Comparison of ENCODE assay signal across 2 cellular contexts in the genomic region with DNA sequence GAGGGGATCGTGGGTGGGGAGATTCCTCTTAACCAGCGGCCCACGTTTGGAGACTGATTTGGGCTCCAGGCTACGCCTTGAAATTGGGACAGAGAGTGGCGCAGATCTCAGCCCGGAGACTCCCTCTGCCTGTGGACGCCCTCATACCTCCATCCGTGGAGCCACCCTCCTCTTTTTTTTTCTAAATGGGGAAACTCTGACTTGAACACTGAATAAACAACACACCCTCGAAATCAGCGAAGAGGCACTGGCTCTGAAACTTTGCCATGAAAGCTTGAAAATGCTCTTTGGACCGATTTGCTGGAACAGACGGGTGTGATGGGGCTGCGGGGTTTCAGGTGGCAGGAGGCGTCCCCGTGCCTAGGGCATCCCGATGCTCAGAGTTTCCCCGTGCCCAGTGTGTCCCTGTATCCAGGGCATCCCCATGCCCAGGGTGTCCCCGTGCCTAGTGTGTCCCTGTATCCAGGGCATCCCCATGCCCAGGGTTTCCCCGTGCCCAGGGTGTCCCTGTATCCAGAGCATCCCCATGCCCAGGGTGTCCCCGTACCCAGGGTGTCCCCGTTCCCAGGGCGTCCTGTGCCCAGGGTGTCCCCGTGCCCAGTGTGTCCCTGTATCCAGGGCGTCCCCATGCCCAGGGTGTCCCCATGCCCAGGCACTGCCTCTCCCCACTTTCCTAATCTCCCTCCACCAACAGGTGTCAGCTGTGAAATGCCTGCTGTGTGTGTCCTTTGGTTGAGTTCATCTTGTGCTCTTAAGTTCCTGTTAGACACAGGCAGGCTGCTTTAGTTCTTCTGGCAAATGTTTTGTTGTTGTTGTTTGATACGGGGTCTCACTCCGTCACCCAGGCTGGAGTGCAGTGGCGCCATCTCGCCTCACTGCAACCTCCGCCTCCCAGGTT.
TF ChIP-seq lines count a peak whose summit lies in the region.

No MANE protein-coding gene starts in this region.

TF ChIP-seq in SK-N-SH, 30 proteins besides CTCF, POLR2A, EP300 and RAD21 (continued from another document):
- TF ChIP-seq, protein P1, sequence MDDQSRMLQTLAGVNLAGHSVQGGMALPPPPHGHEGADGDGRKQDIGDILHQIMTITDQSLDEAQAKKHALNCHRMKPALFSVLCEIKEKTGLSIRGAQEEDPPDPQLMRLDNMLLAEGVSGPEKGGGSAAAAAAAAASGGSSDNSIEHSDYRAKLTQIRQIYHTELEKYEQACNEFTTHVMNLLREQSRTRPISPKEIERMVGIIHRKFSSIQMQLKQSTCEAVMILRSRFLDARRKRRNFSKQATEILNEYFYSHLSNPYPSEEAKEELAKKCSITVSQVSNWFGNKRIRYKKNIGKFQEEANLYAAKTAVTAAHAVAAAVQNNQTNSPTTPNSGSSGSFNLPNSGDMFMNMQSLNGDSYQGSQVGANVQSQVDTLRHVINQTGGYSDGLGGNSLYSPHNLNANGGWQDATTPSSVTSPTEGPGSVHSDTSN (IDR thresholded peaks at IDR 0.05): no peak
- TF ChIP-seq EZH2phosphoT487 (IDR thresholded peaks at IDR 0.05; ENCODE audit: borderline replicate concordance, low read depth) (no peak), ELF1 (IDR thresholded peaks at IDR 0.05) (no peak), SMC3 (IDR thresholded peaks at IDR 0.05; ENCODE audit: low read depth, low read length) (no peak), YY1 (IDR thresholded peaks at IDR 0.05; ENCODE audit: low read depth) (no peak), RCOR1 (IDR thresholded peaks at IDR 0.05; ENCODE audit: low read length) (no peak), USF1 (IDR thresholded peaks at IDR 0.05; ENCODE audit: borderline replicate concordance, low read depth) (no peak), ZBTB33 (IDR thresholded peaks at IDR 0.05; ENCODE audit: borderline replicate concordance, low read depth) (no peak), SIN3A (IDR thresholded peaks at IDR 0.05; ENCODE audit: borderline replicate concordance, low read depth, low read length) (no peak), RXRA (IDR thresholded peaks at IDR 0.05; ENCODE audit: borderline replicate concordance, low read depth) (no peak)
TF ChIP-seq in SK-N-SH: peak in this region for 0.

TF ChIP-seq in SK-N-SH treated with all-trans-retinoic acid at 6 μM for 48 hours, 23 proteins besides CTCF, POLR2A, EP300 and RAD21 (continued from another document):
- TF ChIP-seq ZNF8 (CRISPR knock-in tag; IDR thresholded peaks at IDR 0.05) (no peak), CREB5 (CRISPR knock-in tag; IDR thresholded peaks at IDR 0.05; ENCODE audit: low read depth) (no peak), CSDC2 (CRISPR knock-in tag; IDR thresholded peaks at IDR 0.05) (no peak), BACH2 (CRISPR knock-in tag; IDR thresholded peaks at IDR 0.05; ENCODE audit: borderline replicate concordance) (no peak), ZC3H10 (CRISPR knock-in tag; IDR thresholded peaks at IDR 0.05) (no peak), RARB (CRISPR knock-in tag; IDR thresholded peaks at IDR 0.05) (no peak), ISL1 (CRISPR knock-in tag; IDR thresholded peaks at IDR 0.05) (no peak), GLIS3 (CRISPR knock-in tag; IDR thresholded peaks at IDR 0.05) (no peak)
- TF ChIP-seq, protein P2, sequence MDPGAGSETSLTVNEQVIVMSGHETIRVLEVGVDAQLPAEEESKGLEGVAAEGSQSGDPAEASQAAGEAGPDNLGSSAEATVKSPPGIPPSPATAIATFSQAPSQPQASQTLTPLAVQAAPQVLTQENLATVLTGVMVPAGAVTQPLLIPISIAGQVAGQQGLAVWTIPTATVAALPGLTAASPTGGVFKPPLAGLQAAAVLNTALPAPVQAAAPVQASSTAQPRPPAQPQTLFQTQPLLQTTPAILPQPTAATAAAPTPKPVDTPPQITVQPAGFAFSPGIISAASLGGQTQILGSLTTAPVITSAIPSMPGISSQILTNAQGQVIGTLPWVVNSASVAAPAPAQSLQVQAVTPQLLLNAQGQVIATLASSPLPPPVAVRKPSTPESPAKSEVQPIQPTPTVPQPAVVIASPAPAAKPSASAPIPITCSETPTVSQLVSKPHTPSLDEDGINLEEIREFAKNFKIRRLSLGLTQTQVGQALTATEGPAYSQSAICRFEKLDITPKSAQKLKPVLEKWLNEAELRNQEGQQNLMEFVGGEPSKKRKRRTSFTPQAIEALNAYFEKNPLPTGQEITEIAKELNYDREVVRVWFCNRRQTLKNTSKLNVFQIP (CRISPR knock-in tag; IDR thresholded peaks at IDR 0.05; ENCODE audit: borderline replicate concordance, low read depth): no peak
TF ChIP-seq in SK-N-SH treated with all-trans-retinoic acid at 6 μM for 48 hours: peak in this region for 0.
